ENCODE assay signal across 2 cellular contexts in genomic region chr5:124867064-124867707, GRCh38.
TF ChIP-seq lines count a peak whose summit lies in the region.

No MANE protein-coding gene starts in this region.

TF ChIP-seq in GM12878, 131 proteins besides CTCF, POLR2A, EP300 and RAD21:
- TF ChIP-seq ZNF687 (IDR thresholded peaks at IDR 0.05) (0 out of 2 replicates have a peak, but pooled peaks have one; percentile 19), HCFC1 (IDR thresholded peaks at IDR 0.05; ENCODE audit: low read length) (no peak), ZBTB40 (IDR thresholded peaks at IDR 0.05; ENCODE audit: borderline replicate concordance) (peak; percentile 66; the same call in 1 of the 2 replicates), RUNX3 (IDR thresholded peaks at IDR 0.05; ENCODE audit: low read length) (0 out of 2 replicates have a peak, but pooled peaks have one; percentile 9)

TF ChIP-seq in HepG2, 621 proteins besides CTCF, POLR2A, EP300 and RAD21 (continued from another document):
- no peak for TF ChIP-seq LRRFIP1 (CRISPR knock-in tag; conservative IDR thresholded peaks at IDR 0.05)
- TF ChIP-seq, protein P1, sequence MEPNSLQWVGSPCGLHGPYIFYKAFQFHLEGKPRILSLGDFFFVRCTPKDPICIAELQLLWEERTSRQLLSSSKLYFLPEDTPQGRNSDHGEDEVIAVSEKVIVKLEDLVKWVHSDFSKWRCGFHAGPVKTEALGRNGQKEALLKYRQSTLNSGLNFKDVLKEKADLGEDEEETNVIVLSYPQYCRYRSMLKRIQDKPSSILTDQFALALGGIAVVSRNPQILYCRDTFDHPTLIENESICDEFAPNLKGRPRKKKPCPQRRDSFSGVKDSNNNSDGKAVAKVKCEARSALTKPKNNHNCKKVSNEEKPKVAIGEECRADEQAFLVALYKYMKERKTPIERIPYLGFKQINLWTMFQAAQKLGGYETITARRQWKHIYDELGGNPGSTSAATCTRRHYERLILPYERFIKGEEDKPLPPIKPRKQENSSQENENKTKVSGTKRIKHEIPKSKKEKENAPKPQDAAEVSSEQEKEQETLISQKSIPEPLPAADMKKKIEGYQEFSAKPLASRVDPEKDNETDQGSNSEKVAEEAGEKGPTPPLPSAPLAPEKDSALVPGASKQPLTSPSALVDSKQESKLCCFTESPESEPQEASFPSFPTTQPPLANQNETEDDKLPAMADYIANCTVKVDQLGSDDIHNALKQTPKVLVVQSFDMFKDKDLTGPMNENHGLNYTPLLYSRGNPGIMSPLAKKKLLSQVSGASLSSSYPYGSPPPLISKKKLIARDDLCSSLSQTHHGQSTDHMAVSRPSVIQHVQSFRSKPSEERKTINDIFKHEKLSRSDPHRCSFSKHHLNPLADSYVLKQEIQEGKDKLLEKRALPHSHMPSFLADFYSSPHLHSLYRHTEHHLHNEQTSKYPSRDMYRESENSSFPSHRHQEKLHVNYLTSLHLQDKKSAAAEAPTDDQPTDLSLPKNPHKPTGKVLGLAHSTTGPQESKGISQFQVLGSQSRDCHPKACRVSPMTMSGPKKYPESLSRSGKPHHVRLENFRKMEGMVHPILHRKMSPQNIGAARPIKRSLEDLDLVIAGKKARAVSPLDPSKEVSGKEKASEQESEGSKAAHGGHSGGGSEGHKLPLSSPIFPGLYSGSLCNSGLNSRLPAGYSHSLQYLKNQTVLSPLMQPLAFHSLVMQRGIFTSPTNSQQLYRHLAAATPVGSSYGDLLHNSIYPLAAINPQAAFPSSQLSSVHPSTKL (CRISPR knock-in tag; IDR thresholded peaks at IDR 0.05) = 0 out of 2 replicates have a peak, but pooled peaks have one; percentile 24
- no peak for TF ChIP-seq RBAK (CRISPR knock-in tag; IDR thresholded peaks at IDR 0.05)
- no peak for TF ChIP-seq KLF12 (CRISPR knock-in tag; IDR thresholded peaks at IDR 0.05; ENCODE audit: borderline replicate concordance)
- TF ChIP-seq ONECUT2 (CRISPR knock-in tag; IDR thresholded peaks at IDR 0.05) = no peak
- 0 out of 2 replicates have a peak, but pooled peaks have one; percentile 25 for TF ChIP-seq ZNF646 (CRISPR knock-in tag; IDR thresholded peaks at IDR 0.05)
- TF ChIP-seq, protein P2, sequence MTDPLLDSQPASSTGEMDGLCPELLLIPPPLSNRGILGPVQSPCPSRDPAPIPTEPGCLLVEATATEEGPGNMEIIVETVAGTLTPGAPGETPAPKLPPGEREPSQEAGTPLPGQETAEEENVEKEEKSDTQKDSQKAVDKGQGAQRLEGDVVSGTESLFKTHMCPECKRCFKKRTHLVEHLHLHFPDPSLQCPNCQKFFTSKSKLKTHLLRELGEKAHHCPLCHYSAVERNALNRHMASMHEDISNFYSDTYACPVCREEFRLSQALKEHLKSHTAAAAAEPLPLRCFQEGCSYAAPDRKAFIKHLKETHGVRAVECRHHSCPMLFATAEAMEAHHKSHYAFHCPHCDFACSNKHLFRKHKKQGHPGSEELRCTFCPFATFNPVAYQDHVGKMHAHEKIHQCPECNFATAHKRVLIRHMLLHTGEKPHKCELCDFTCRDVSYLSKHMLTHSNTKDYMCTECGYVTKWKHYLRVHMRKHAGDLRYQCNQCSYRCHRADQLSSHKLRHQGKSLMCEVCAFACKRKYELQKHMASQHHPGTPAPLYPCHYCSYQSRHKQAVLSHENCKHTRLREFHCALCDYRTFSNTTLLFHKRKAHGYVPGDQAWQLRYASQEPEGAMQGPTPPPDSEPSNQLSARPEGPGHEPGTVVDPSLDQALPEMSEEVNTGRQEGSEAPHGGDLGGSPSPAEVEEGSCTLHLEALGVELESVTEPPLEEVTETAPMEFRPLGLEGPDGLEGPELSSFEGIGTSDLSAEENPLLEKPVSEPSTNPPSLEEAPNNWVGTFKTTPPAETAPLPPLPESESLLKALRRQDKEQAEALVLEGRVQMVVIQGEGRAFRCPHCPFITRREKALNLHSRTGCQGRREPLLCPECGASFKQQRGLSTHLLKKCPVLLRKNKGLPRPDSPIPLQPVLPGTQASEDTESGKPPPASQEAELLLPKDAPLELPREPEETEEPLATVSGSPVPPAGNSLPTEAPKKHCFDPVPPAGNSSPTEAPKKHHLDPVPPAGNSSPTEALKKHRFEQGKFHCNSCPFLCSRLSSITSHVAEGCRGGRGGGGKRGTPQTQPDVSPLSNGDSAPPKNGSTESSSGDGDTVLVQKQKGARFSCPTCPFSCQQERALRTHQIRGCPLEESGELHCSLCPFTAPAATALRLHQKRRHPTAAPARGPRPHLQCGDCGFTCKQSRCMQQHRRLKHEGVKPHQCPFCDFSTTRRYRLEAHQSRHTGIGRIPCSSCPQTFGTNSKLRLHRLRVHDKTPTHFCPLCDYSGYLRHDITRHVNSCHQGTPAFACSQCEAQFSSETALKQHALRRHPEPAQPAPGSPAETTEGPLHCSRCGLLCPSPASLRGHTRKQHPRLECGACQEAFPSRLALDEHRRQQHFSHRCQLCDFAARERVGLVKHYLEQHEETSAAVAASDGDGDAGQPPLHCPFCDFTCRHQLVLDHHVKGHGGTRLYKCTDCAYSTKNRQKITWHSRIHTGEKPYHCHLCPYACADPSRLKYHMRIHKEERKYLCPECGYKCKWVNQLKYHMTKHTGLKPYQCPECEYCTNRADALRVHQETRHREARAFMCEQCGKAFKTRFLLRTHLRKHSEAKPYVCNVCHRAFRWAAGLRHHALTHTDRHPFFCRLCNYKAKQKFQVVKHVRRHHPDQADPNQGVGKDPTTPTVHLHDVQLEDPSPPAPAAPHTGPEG (CRISPR knock-in tag; IDR thresholded peaks at IDR 0.05) = no peak
- TF ChIP-seq ZNF766 (CRISPR knock-in tag; IDR thresholded peaks at IDR 0.05; ENCODE audit: borderline replicate concordance) = no peak
- TF ChIP-seq ZNF296 (CRISPR knock-in tag; conservative IDR thresholded peaks at IDR 0.05) = no peak
- TF ChIP-seq DNMT3B (CRISPR knock-in tag; conservative IDR thresholded peaks at IDR 0.05) = no peak
- TF ChIP-seq PAWR (CRISPR knock-in tag; IDR thresholded peaks at IDR 0.05; ENCODE audit: borderline replicate concordance) = no peak
- no peak for TF ChIP-seq HMGXB4 (CRISPR knock-in tag; IDR thresholded peaks at IDR 0.05; ENCODE audit: borderline replicate concordance in 1 of 2, low read depth in 1 of 2)
